ENCODE assay signal across 26 cellular contexts in genomic region chr12:64716373-64716772, GRCh38. TPM values are rescaled to one million over a fixed set of nuclear protein-coding genes. Genes with fewer than 3 reads are reported as not detected.
DNase-seq lines count a peak whose midpoint lies in the region; ATAC-seq and TF ChIP-seq lines count a peak whose summit lies in the region.
"Had no signal": no experiment of that assay in that cellular context is flagged by ENCODE, and none has a peak within 500 bp of the region (broad histone marks: within the 10 kb centered on the region; RNA-seq: fewer than 3 reads in every experiment).

No MANE protein-coding gene starts in this region.

- TF ChIP-seq POLR2A in transverse colon (IDR thresholded peaks at IDR 0.05), result no peak

- peaks cover 16% of the 10 kb centered on the region for H3K36me3 ChIP-seq in CD8-positive, alpha-beta T cell (ENCODE audit: insufficient read depth, low read length)
- peaks cover 0 to 21% (median 8%) of the 10 kb centered on the region in 4 donors for H3K36me3 ChIP-seq in transverse colon
- H3K36me3 ChIP-seq: ovary had no signal

- H3K27ac ChIP-seq in CD8-positive, alpha-beta T cell (ENCODE audit: low read depth, low read length), result no peak overlapping the region
- no peak overlapping the region for H3K27ac ChIP-seq in transverse colon
- H3K27ac ChIP-seq: 22Rv1, KMS-11, left ventricle myocardium inferior, ovary, suprapubic skin had no signal

- no peaks in the 10 kb centered on the region for H3K9me3 ChIP-seq in CD8-positive, alpha-beta T cell (ENCODE audit: low read length)
- H3K9me3 ChIP-seq in transverse colon, result no peaks in the 10 kb centered on the region
- H3K9me3 ChIP-seq: left ventricle myocardium inferior, ovary, suprapubic skin had no signal

- H3K4me1 ChIP-seq in CD8-positive, alpha-beta T cell (ENCODE audit: insufficient read depth, low read length), result peaks cover 10% of the 10 kb centered on the region
- H3K4me1 ChIP-seq in transverse colon, result no peaks in the 10 kb centered on the region
- H3K4me1 ChIP-seq: suprapubic skin had no signal

- H3K9me3 Mint-ChIP-seq in T-helper 2 cell treated with Interferon-gamma antibody and Interleukin-4, amounts not matched to agents 5 μg/mL and 100 μg/mL, for 36 hours, result no peaks in the 10 kb centered on the region
- no peaks in the 10 kb centered on the region for H3K9me3 Mint-ChIP-seq in CD8-positive, alpha-beta T cell
- H3K9me3 Mint-ChIP-seq in central memory CD8-positive, alpha-beta T cell, result no peaks in the 10 kb centered on the region
- no peaks in the 10 kb centered on the region for H3K9me3 Mint-ChIP-seq in natural killer cell treated with Interleukin-12 subunit alpha and Interleukin-12 subunit beta and Interleukin-15 and Interleukin-18, amount 100 ng/mL, for 72 hours
- no peaks in the 10 kb centered on the region for H3K9me3 Mint-ChIP-seq in stimulated activated naive CD8-positive, alpha-beta T cell treated with anti-CD3 and anti-CD28 coated beads, Interleukin-15, amount 100 ng/mL, for 72 hours
- H3K9me3 Mint-ChIP-seq: activated CD4-positive, alpha-beta memory T cell treated with anti-CD3 and anti-CD28 coated beads, Interleukin-2, amount 10 ng/mL, durations not matched to agents 7 days and 5 days; HFFc6; naive thymus-derived CD8-positive, alpha-beta T cell had no signal

- H3K4me3 Mint-ChIP-seq in T-helper 2 cell treated with Interferon-gamma antibody and Interleukin-4, amounts not matched to agents 5 μg/mL and 100 μg/mL, for 36 hours, result no peak overlapping the region
- H3K4me3 Mint-ChIP-seq in CD8-positive, alpha-beta T cell, result no peak overlapping the region
- no peak overlapping the region for H3K4me3 Mint-ChIP-seq in central memory CD8-positive, alpha-beta T cell
- H3K4me3 Mint-ChIP-seq in natural killer cell treated with Interleukin-12 subunit alpha and Interleukin-12 subunit beta and Interleukin-15 and Interleukin-18, amount 100 ng/mL, for 72 hours, result peak overlapping the region; percentile 77
- no peak overlapping the region for H3K4me3 Mint-ChIP-seq in stimulated activated naive CD8-positive, alpha-beta T cell treated with anti-CD3 and anti-CD28 coated beads, Interleukin-15, amount 100 ng/mL, for 72 hours
- H3K4me3 Mint-ChIP-seq: activated CD4-positive, alpha-beta memory T cell treated with anti-CD3 and anti-CD28 coated beads, Interleukin-2, amount 10 ng/mL, durations not matched to agents 7 days and 5 days; HFFc6 had no signal

- TF ChIP-seq CTCF in CD8-positive, alpha-beta T cell (IDR thresholded peaks at IDR 0.05), result no peak
- TF ChIP-seq CTCF in transverse colon (IDR thresholded peaks at IDR 0.05), result no peak

- peak overlapping the region; percentile 34 for H3K27ac Mint-ChIP-seq in T-helper 2 cell treated with Interferon-gamma antibody and Interleukin-4, amounts not matched to agents 5 μg/mL and 100 μg/mL, for 36 hours
- H3K27ac Mint-ChIP-seq in CD8-positive, alpha-beta T cell, result peak overlapping the region; percentile 20
- peak overlapping the region; percentile 56 for H3K27ac Mint-ChIP-seq in central memory CD8-positive, alpha-beta T cell (ENCODE audit: low read depth)
- H3K27ac Mint-ChIP-seq in natural killer cell treated with Interleukin-12 subunit alpha and Interleukin-12 subunit beta and Interleukin-15 and Interleukin-18, amount 100 ng/mL, for 72 hours, result peak overlapping the region; percentile 90 to 94
- H3K27ac Mint-ChIP-seq in stimulated activated naive CD8-positive, alpha-beta T cell treated with anti-CD3 and anti-CD28 coated beads, Interleukin-15, amount 100 ng/mL, for 72 hours, result peak overlapping the region in 1 of 2 donors; percentile 82
- H3K27ac Mint-ChIP-seq: HFFc6 had no signal

- TF ChIP-seq EP300 in transverse colon (IDR thresholded peaks at IDR 0.05; ENCODE audit: low read depth), result no peak

- H3K4me3 ChIP-seq in CD8-positive, alpha-beta T cell (ENCODE audit: low read depth, low read length), result no peak overlapping the region
- no peak overlapping the region for H3K4me3 ChIP-seq in transverse colon
- H3K4me3 ChIP-seq: left ventricle myocardium inferior, ovary, smooth muscle cell, suprapubic skin had no signal

- in situ Hi-C loops in transverse colon (cut with MboI; ENCODE audit: low pct_ligation_motif_present in 1 of 4, low pct_unique_long_range_greater_than_20kb in 1 of 4, low sequenced_read_pairs in 3 of 4), result loop anchor here in 1 of 4 donors (25.0 kb wide), 1 partner anchor 279 kb away; no protein-coding TSS in a partner anchor

- intact Hi-C loops in CD8-positive, alpha-beta T cell (cut with DNase I, micrococcal nuclease), result no loop called here
- intact Hi-C loops in transverse colon (cut with DNase I; ENCODE audit: low total_unique reads), result no loop called here

- CTCF ChIA-PET in CD8-positive, alpha-beta T cell (lab: Charles Lee), result interaction anchor here (0.6 to 2.0 kb wide), 6 partner anchors 14 to 167 kb away, joined by 3 to 7 read pairs (median 4); no protein-coding TSS in a partner anchor

- H3K36me3 Mint-ChIP-seq in T-helper 2 cell treated with Interferon-gamma antibody and Interleukin-4, amounts not matched to agents 5 μg/mL and 100 μg/mL, for 36 hours (ENCODE audit: low read depth), result peaks cover 64% of the 10 kb centered on the region
- peaks cover 76% of the 10 kb centered on the region for H3K36me3 Mint-ChIP-seq in CD8-positive, alpha-beta T cell
- peaks cover 32% of the 10 kb centered on the region for H3K36me3 Mint-ChIP-seq in central memory CD8-positive, alpha-beta T cell (ENCODE audit: insufficient read depth)
- peaks cover 28% of the 10 kb centered on the region for H3K36me3 Mint-ChIP-seq in natural killer cell treated with Interleukin-12 subunit alpha and Interleukin-12 subunit beta and Interleukin-15 and Interleukin-18, amount 100 ng/mL, for 72 hours

- DNase-seq in T-helper 2 cell treated with Interferon-gamma antibody and Interleukin-4, amounts not matched to agents 5 μg/mL and 100 μg/mL, for 36 hours (ENCODE audit: low spot score), result no peak
- DNase-seq in T-helper 2 cell (no peak), transverse colon (no peak), activated gamma-delta T cell treated with Interleukin-2 at 50 U/mL for 16 hours (no peak)
- DNase-seq in CD8-positive, alpha-beta T cell, result no peak
- no peak for DNase-seq in central memory CD8-positive, alpha-beta T cell (ENCODE audit: low spot score in 2 of 2)
- no peak for DNase-seq in natural killer cell treated with Interleukin-12 subunit alpha and Interleukin-12 subunit beta and Interleukin-15 and Interleukin-18, amount 100 ng/mL, for 72 hours (ENCODE audit: low spot score)
- DNase-seq in stimulated activated naive CD8-positive, alpha-beta T cell treated with anti-CD3 and anti-CD28 coated beads, Interleukin-15, amount 100 ng/mL, for 72 hours, result no peak
- DNase-seq: activated CD4-positive, alpha-beta memory T cell treated with anti-CD3 and anti-CD28 coated beads, Interleukin-2, amount 10 ng/mL, durations not matched to agents 7 days and 5 days; central memory CD4-positive, alpha-beta T cell; GF-D8; GOT3; HFFc6; left ventricle myocardium inferior; naive thymus-derived CD8-positive, alpha-beta T cell; NCI-H1417 treated with DMSO at 0.1 percent for 48 hours; NCI-H2081; NCI-H226; NCI-H69; ovary; retina had no signal

- ATAC-seq in CD8-positive, alpha-beta T cell, result no peak
- ATAC-seq in central memory CD8-positive, alpha-beta T cell (replicated peaks; ENCODE audit: extremely low read depth, poor library complexity, severe bottlenecking), result no peak
- ATAC-seq in natural killer cell treated with Interleukin-12 subunit alpha and Interleukin-12 subunit beta and Interleukin-15 and Interleukin-18, amount 100 ng/mL, for 72 hours, result no peak
- ATAC-seq in stimulated activated naive CD8-positive, alpha-beta T cell treated with anti-CD3 and anti-CD28 coated beads, Interleukin-15, amount 100 ng/mL, for 72 hours, result no peak
- ATAC-seq: activated CD4-positive, CD25-positive, alpha-beta regulatory T cell treated with anti-CD3 and anti-CD28 coated beads, Interleukin-2, amount 50 U/mL, for 24 hours; naive thymus-derived CD8-positive, alpha-beta T cell had no signal

- POLR2A ChIA-PET in CD8-positive, alpha-beta T cell (lab: Charles Lee), result interaction anchor here (1.0 kb wide), 1 partner anchor 146 kb away, joined by 3 read pairs; no protein-coding TSS in a partner anchor

- H3K27me3 ChIP-seq in CD8-positive, alpha-beta T cell (ENCODE audit: insufficient read depth, low read length), result no peaks in the 10 kb centered on the region
- no peaks in the 10 kb centered on the region for H3K27me3 ChIP-seq in transverse colon
- H3K27me3 ChIP-seq: ovary, suprapubic skin had no signal

- H3K27me3 Mint-ChIP-seq in T-helper 2 cell treated with Interferon-gamma antibody and Interleukin-4, amounts not matched to agents 5 μg/mL and 100 μg/mL, for 36 hours (ENCODE audit: low read depth), result no peaks in the 10 kb centered on the region
- H3K27me3 Mint-ChIP-seq in CD8-positive, alpha-beta T cell (ENCODE audit: low read depth), result no peaks in the 10 kb centered on the region
- no peaks in the 10 kb centered on the region for H3K27me3 Mint-ChIP-seq in central memory CD8-positive, alpha-beta T cell
- no peaks in the 10 kb centered on the region for H3K27me3 Mint-ChIP-seq in natural killer cell treated with Interleukin-12 subunit alpha and Interleukin-12 subunit beta and Interleukin-15 and Interleukin-18, amount 100 ng/mL, for 72 hours
- H3K27me3 Mint-ChIP-seq in stimulated activated naive CD8-positive, alpha-beta T cell treated with anti-CD3 and anti-CD28 coated beads, Interleukin-15, amount 100 ng/mL, for 72 hours, result no peaks in the 10 kb centered on the region
- H3K27me3 Mint-ChIP-seq: activated CD4-positive, alpha-beta memory T cell treated with anti-CD3 and anti-CD28 coated beads, Interleukin-2, amount 10 ng/mL, durations not matched to agents 7 days and 5 days; naive thymus-derived CD8-positive, alpha-beta T cell had no signal

- WGBS in transverse colon (ENCODE audit: low coverage in 1 of 2), 2 donors, result 84 to 100% methylated on average over 3 to 4 of the region's 4 CpGs

- H3K4me1 Mint-ChIP-seq in T-helper 2 cell treated with Interferon-gamma antibody and Interleukin-4, amounts not matched to agents 5 μg/mL and 100 μg/mL, for 36 hours (ENCODE audit: low read depth), result peaks cover 31% of the 10 kb centered on the region
- H3K4me1 Mint-ChIP-seq in CD8-positive, alpha-beta T cell (ENCODE audit: low read depth), result peaks cover 31% of the 10 kb centered on the region
- H3K4me1 Mint-ChIP-seq in central memory CD8-positive, alpha-beta T cell, result peaks cover 23% of the 10 kb centered on the region
- peaks cover 43 to 56% of the 10 kb centered on the region in 2 donors for H3K4me1 Mint-ChIP-seq in natural killer cell treated with Interleukin-12 subunit alpha and Interleukin-12 subunit beta and Interleukin-15 and Interleukin-18, amount 100 ng/mL, for 72 hours (ENCODE audit: low read depth in 2 of 2)
- H3K4me1 Mint-ChIP-seq in stimulated activated naive CD8-positive, alpha-beta T cell treated with anti-CD3 and anti-CD28 coated beads, Interleukin-15, amount 100 ng/mL, for 72 hours, result peaks cover 17% of the 10 kb centered on the region

RNA-seq across cellular contexts. Expression of gene GNS, which starts 42.8 kb away (rescaled TPM):
- 1 to 10 TPM; 6.3 to 7.7 TPM for total RNA-seq in CD8-positive, alpha-beta T cell
- total RNA-seq in natural killer cell treated with Interleukin-12 subunit alpha and Interleukin-12 subunit beta and Interleukin-15 and Interleukin-18, amount 100 ng/mL, for 72 hours, result 10 to 100 TPM; 18.9 to 43.7 TPM
- total RNA-seq in transverse colon, result 10 to 100 TPM; 22.3 to 67.0 (median 48.3) TPM
